Comparison of ENCODE assay signal across 1 cellular context in genomic region chr12:118016424-118017264, GRCh38.
TF ChIP-seq lines count a peak whose summit lies in the region.

Gene RFC5, plus strand, starts transcription at chr12:118016703. Its CDS starts 125 bp downstream, at chr12:118016828.

TF ChIP-seq in K562, 482 proteins besides CTCF, POLR2A, EP300 and RAD21 (continued from another document and continues in another):
- TF ChIP-seq E2F1 (CRISPR knock-in tag; IDR thresholded peaks at IDR 0.05), result peak; percentile 73
- TF ChIP-seq ZBTB40 (IDR thresholded peaks at IDR 0.05), result peak; percentile 78
- no peak for TF ChIP-seq ZBTB40 (CRISPR knock-in tag; IDR thresholded peaks at IDR 0.05)
- no peak for TF ChIP-seq SMAD2 (IDR thresholded peaks at IDR 0.05; ENCODE audit: low read depth, low read length)
- TF ChIP-seq CSDE1 (IDR thresholded peaks at IDR 0.05), result peak in 1 of 2 experiments; percentile 99; a peak in 2 of 4 replicates
- TF ChIP-seq ZNF512 (tag; IDR thresholded peaks at IDR 0.05), result no peak
- no peak for TF ChIP-seq HDAC6 (IDR thresholded peaks at IDR 0.05; ENCODE audit: low read depth, low read length)
- TF ChIP-seq TEAD1 (CRISPR knock-in tag; IDR thresholded peaks at IDR 0.05), result no peak
- TF ChIP-seq XRCC5 (IDR thresholded peaks at IDR 0.05; ENCODE audit: low read depth, low read length), result no peak
- no peak for TF ChIP-seq ZNF507 (tag; conservative IDR thresholded peaks at IDR 0.05)
- TF ChIP-seq ZBTB5 (IDR thresholded peaks at IDR 0.05), result no peak
- TF ChIP-seq CXXC5 (CRISPR knock-in tag; IDR thresholded peaks at IDR 0.05), result peak; percentile 94
- TF ChIP-seq SAP30 (IDR thresholded peaks at IDR 0.05; ENCODE audit: borderline replicate concordance, insufficient read depth, low read depth, low read length, poor library complexity, severe bottlenecking), result peak; percentile 92
- TF ChIP-seq BRD9 (IDR thresholded peaks at IDR 0.05; ENCODE audit: low read depth, partially characterized antibody), result no peak
- TF ChIP-seq STAT5B (CRISPR knock-in tag; IDR thresholded peaks at IDR 0.05), result no peak
- TF ChIP-seq ZNF668 (CRISPR knock-in tag; IDR thresholded peaks at IDR 0.05), result no peak
- TF ChIP-seq BRD4 (IDR thresholded peaks at IDR 0.05), result peak; percentile 51; the same call in 1 of the 2 replicates
- TF ChIP-seq NR2C2 (CRISPR knock-in tag; IDR thresholded peaks at IDR 0.05), result no peak
- peak; percentile 94 for TF ChIP-seq NR2C2 (tag; IDR thresholded peaks at IDR 0.05)
- TF ChIP-seq GABPB2 (CRISPR knock-in tag; conservative IDR thresholded peaks at IDR 0.05), result no peak
- TF ChIP-seq CHD7 (IDR thresholded peaks at IDR 0.05; ENCODE audit: low read depth, low read length), result no peak
- TF ChIP-seq ZNF699 (CRISPR knock-in tag; IDR thresholded peaks at IDR 0.05; ENCODE audit: insufficient replicate concordance), result no peak
- TF ChIP-seq FOXP4 (CRISPR knock-in tag; IDR thresholded peaks at IDR 0.05; ENCODE audit: borderline replicate concordance), result peak; percentile 49; the same call in 1 of the 2 replicates
- no peak for TF ChIP-seq BRCA1 (IDR thresholded peaks at IDR 0.05)
- no peak for TF ChIP-seq BRCA1 (CRISPR knock-in tag; IDR thresholded peaks at IDR 0.05)
- no peak for TF ChIP-seq PRMT5 (CRISPR knock-in tag; IDR thresholded peaks at IDR 0.05)
- no peak for TF ChIP-seq ZNF174 (CRISPR knock-in tag; IDR thresholded peaks at IDR 0.05)
- no peak for TF ChIP-seq ZNF134 (CRISPR knock-in tag; conservative IDR thresholded peaks at IDR 0.05)
- peak; percentile 42 for TF ChIP-seq ZFX (CRISPR knock-in tag; IDR thresholded peaks at IDR 0.05)
- no peak for TF ChIP-seq DIDO1 (tag; IDR thresholded peaks at IDR 0.05; ENCODE audit: low read depth)
